In genomic region chr10:59991661-59992060, GRCh38 we compare ENCODE assay signal across 9 cellular contexts.
A peak's percentile ranks its signal among the peaks of the same experiment; 100 is the strongest.
DNase-seq lines count a peak whose midpoint lies in the region; ATAC-seq and TF ChIP-seq lines count a peak whose summit lies in the region.
"Had no signal": no experiment of that assay in that cellular context is flagged by ENCODE, and none has a peak within 500 bp of the region (broad histone marks: within the 10 kb centered on the region; RNA-seq: fewer than 3 reads in every experiment).

No MANE protein-coding gene starts in this region.

- H3K27ac Mint-ChIP-seq in Calu3 (ENCODE audit: unreplicated experiment): peak overlapping the region; percentile 99

- H3K4me3 Mint-ChIP-seq in Calu3 (ENCODE audit: low read depth, unreplicated experiment): peak overlapping the region; percentile 60

- peaks cover 14% of the 10 kb centered on the region for H3K36me3 Mint-ChIP-seq in Calu3 (ENCODE audit: insufficient read depth, unreplicated experiment)

- intact Hi-C loops in Calu3 (cut with micrococcal nuclease; ENCODE audit: unreplicated experiment): loop anchor here (1.0 kb wide), 1 partner anchor 26 kb away; no protein-coding TSS in a partner anchor

- POLR2A ChIA-PET in HEK293T (lab: Yijun Ruan, JAX): no interaction called here

- H3K27me3 ChIP-seq in lung (ENCODE audit: control insufficient read depth, insufficient read depth): no peaks in the 10 kb centered on the region
- H3K27me3 ChIP-seq: cardiac muscle cell had no signal

- TF ChIP-seq CTCF in Calu3 (IDR thresholded peaks at IDR 0.05; ENCODE audit: unreplicated experiment) (no peak), astrocyte of the spinal cord (IDR thresholded peaks at IDR 0.05; ENCODE audit: low read depth, low read length) (no peak), lung (IDR thresholded peaks at IDR 0.05; ENCODE audit: control extremely low read depth, extremely low read depth) (no peak)

- H3K9me3 Mint-ChIP-seq in Calu3 (ENCODE audit: low read depth, unreplicated experiment): peaks cover 8% of the 10 kb centered on the region

- CTCF ChIA-PET in Calu3 (lab: Charles Lee): interaction anchor here (0.6 to 1.8 kb wide), 16 partner anchors 13 to 489 kb away, joined by 3 to 11 read pairs (median 6); partner anchors contain the start of gene CCDC6
- CTCF ChIA-PET in HEK293T (lab: Yijun Ruan, JAX): no interaction called here

- ATAC-seq in lung (ENCODE audit: insufficient read depth, low FRiP score) (peak; percentile 96), GM19467 (IDR thresholded peaks at IDR 0.05; ENCODE audit: unreplicated experiment) (no peak)

- no peaks in the 10 kb centered on the region for H3K9me3 ChIP-seq in lung (ENCODE audit: control insufficient read depth in 2 of 2, insufficient read depth in 1 of 2, low read length in 1 of 2)

- H3K4me1 ChIP-seq in lung (ENCODE audit: control insufficient read depth in 2 of 2, insufficient read depth in 2 of 2, low read length in 2 of 2): peaks cover 0 to 3% of the 10 kb centered on the region in 2 donors

- BruUV-seq in Calu3 (replicated peaks; lab: Mats Ljungman, UMichigan): no TSS peak

- 6 to 9% methylated on average over 3 of the region's 3 CpGs for WGBS in lung, 2 donors

- no peak overlapping the region for H3K4me3 ChIP-seq in astrocyte of the spinal cord (ENCODE audit: low read depth, low read length)
- H3K4me3 ChIP-seq in lung: no peak overlapping the region
- H3K4me3 ChIP-seq: cardiac muscle cell had no signal

- peaks cover 65% of the 10 kb centered on the region for H3K4me1 Mint-ChIP-seq in Calu3 (ENCODE audit: low read depth, unreplicated experiment)

- in situ Hi-C loops in astrocyte of the spinal cord (cut with HindIII; ENCODE audit: low sequenced_read_pairs): no loop called here

- H3K27ac ChIP-seq in lung (ENCODE audit: low read depth in 1 of 2, low read length in 1 of 2): peak overlapping the region in 1 of 2 donors; percentile 29
- H3K27ac ChIP-seq: cardiac muscle cell had no signal

- H3K36me3 ChIP-seq in lung (ENCODE audit: control insufficient read depth in 2 of 2, insufficient read depth in 2 of 2, low read length in 2 of 2): no peaks in the 10 kb centered on the region
- H3K36me3 ChIP-seq: cardiac muscle cell had no signal

- no peaks in the 10 kb centered on the region for H3K27me3 Mint-ChIP-seq in Calu3 (ENCODE audit: unreplicated experiment)

- DNase-seq in Calu3 (peak; percentile 91), HEK293T (ENCODE audit: extremely low spot score) (peak; percentile 25), NCI-H2196 (lab: John Stamatoyannopoulos, UW; ENCODE audit: unreplicated experiment) (peak; percentile 75), astrocyte of the spinal cord (ENCODE audit: low read depth, low spot score) (peak; percentile 59), lung (ENCODE audit: low spot score) (peak; percentile 83), cerebellum (ENCODE audit: low spot score) (no peak)
- no peak for DNase-seq in activated effector memory CD4-positive, alpha-beta T cell treated with Interleukin-2 at 50 U/mL for 16 hours

TF ChIP-seq in HEK293T, 16 proteins besides CTCF, POLR2A, EP300 and RAD21:
- TF ChIP-seq HDGF (IDR thresholded peaks at IDR 0.05; ENCODE audit: borderline replicate concordance) (no peak), FOXA1 (IDR thresholded peaks at IDR 0.05) (no peak), TARDBP (IDR thresholded peaks at IDR 0.05) (no peak), FOXM1 (IDR thresholded peaks at IDR 0.05; ENCODE audit: borderline replicate concordance) (no peak), LEF1 (IDR thresholded peaks at IDR 0.05; ENCODE audit: borderline replicate concordance) (no peak), CTBP1 (IDR thresholded peaks at IDR 0.05; ENCODE audit: borderline replicate concordance) (no peak), FOXK2 (IDR thresholded peaks at IDR 0.05) (no peak)

Comparison
In these comparisons a context has a peak if more than half of its experiments do, and no peak if none do; other contexts are left out.
1. DNase-seq: peak in Calu3 (single experiment), HEK293T (single experiment), NCI-H2196 (single experiment), astrocyte of the spinal cord (single experiment) and lung (single experiment); none in activated effector memory CD4-positive, alpha-beta T cell treated with Interleukin-2 at 50 U/mL for 16 hours (single experiment) and cerebellum (single experiment).